ENCODE assay signal across 1 cellular context in the genomic region with DNA sequence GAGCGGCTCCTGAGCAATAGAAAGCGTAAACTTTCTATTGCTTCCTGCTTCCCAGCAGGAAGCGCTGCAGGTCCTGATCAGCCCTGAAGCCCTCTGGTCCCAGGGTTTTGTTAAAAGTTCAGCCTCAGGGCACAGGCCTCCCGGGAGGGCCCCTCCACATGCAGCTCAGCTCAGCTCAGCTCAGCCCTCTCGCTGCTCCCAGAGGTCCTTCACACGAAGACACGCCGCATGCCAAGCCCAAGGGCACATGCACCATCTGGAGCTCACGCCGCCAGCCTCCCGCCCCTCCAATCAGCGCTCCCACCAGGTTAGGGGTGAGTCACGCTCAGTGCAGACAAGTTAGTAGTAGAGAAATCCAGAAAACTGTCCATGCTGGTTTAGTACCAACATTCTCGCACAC.
TF ChIP-seq lines count a peak whose summit lies in the region.

No MANE protein-coding gene starts in this region.

TF ChIP-seq in GM23338, 12 proteins besides CTCF, POLR2A, EP300 and RAD21 (continued from another document):
- TF ChIP-seq ZNF462 (CRISPR knock-in tag; IDR thresholded peaks at IDR 0.05) (no peak), ZNF331 (CRISPR knock-in tag; IDR thresholded peaks at IDR 0.05; ENCODE audit: low read depth) (no peak), REST (IDR thresholded peaks at IDR 0.05; ENCODE audit: unreplicated experiment) (no peak), NANOG (IDR thresholded peaks at IDR 0.05; ENCODE audit: borderline replicate concordance) (no peak), STAT1 (IDR thresholded peaks at IDR 0.05; ENCODE audit: unreplicated experiment) (no peak), EZH2phosphoT487 (IDR thresholded peaks at IDR 0.05; ENCODE audit: unreplicated experiment) (no peak), JUNB (IDR thresholded peaks at IDR 0.05; ENCODE audit: unreplicated experiment) (no peak), ETS1 (IDR thresholded peaks at IDR 0.05) (no peak), CREB1 (CRISPR knock-in tag; IDR thresholded peaks at IDR 0.05; ENCODE audit: low read depth) (no peak)
TF ChIP-seq in GM23338: peak in this region for 0.
